ENCODE assay signal across 9 cellular contexts in the genomic region with DNA sequence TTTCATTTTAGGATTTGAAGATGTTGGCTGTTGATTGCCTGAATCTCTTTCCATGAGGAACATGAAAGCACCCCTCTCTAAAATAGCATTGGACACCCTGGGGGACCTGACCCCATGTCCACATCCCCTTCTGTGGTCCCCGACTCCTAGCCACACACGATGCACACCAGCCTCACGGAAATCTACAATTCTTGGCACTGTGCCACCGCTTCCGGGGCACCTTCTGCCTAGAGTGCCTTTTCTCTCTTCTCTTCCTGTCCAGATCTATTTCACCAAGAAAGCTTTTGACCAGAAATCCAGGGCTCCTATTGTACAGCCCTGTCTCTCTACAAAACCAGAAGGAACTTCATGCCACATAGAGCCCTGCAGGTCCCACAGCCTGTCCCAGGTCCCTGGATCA. TPM values are rescaled to one million over a fixed set of nuclear protein-coding genes. Genes with fewer than 3 reads are reported as not detected.
DNase-seq lines count a peak whose midpoint lies in the region; TF ChIP-seq lines count a peak whose summit lies in the region.
"Had no signal": no experiment of that assay in that cellular context is flagged by ENCODE, and none has a peak within 500 bp of the region (broad histone marks: within the 10 kb centered on the region; RNA-seq: fewer than 3 reads in every experiment).

No MANE protein-coding gene starts in this region.

- H3K27me3 ChIP-seq in cardiac muscle cell: no peaks in the 10 kb centered on the region
- no peaks in the 10 kb centered on the region for H3K27me3 ChIP-seq in right atrium auricular region
- H3K27me3 ChIP-seq: esophagus squamous epithelium had no signal

- TF ChIP-seq CTCF in cardiac muscle cell (IDR thresholded peaks at IDR 0.05; ENCODE audit: low read depth, low read length) (no peak), right atrium auricular region (IDR thresholded peaks at IDR 0.05) (no peak)

- H3K4me3 ChIP-seq in cardiac muscle cell (no peak overlapping the region), right atrium auricular region (no peak overlapping the region)
- H3K4me3 ChIP-seq: esophagus squamous epithelium had no signal

- H3K27ac ChIP-seq in cardiac muscle cell (no peak overlapping the region), right atrium auricular region (no peak overlapping the region)
- H3K27ac ChIP-seq: esophagus squamous epithelium had no signal

- peak; percentile 9 to 25 for DNase-seq in cardiac muscle cell (ENCODE audit: low read depth in 1 of 2, low spot score in 1 of 2)
- DNase-seq in right atrium auricular region (ENCODE audit: low spot score): no peak
- peak; percentile 57 for DNase-seq in NCI-H2171 treated with DMSO at 0.1 percent for 48 hours (lab: John Stamatoyannopoulos, UW)
- DNase-seq in activated gamma-delta T cell treated with anti-CD3 and anti-CD28 coated beads, Interleukin-2, amount 50 U/mL, for 16 hours (ENCODE audit: low read depth): peak; percentile 23
- DNase-seq in superior temporal gyrus (ENCODE audit: extremely low spot score): peak; percentile 21
- DNase-seq in glomerular visceral epithelial cell (ENCODE audit: extremely low spot score): no peak
- no peak for DNase-seq in dedifferentiated amniotic fluid mesenchymal stem cell (ENCODE audit: extremely low spot score)
- DNase-seq: esophagus squamous epithelium, NCI-H510A treated with DMSO at 0.1 percent for 48 hours had no signal

- H3K9me3 ChIP-seq in cardiac muscle cell (ENCODE audit: low read depth) (no peaks in the 10 kb centered on the region), right atrium auricular region (no peaks in the 10 kb centered on the region)
- H3K9me3 ChIP-seq: esophagus squamous epithelium had no signal

- H3K4me1 ChIP-seq in cardiac muscle cell (ENCODE audit: low read depth) (peaks cover 9% of the 10 kb centered on the region), right atrium auricular region (no peaks in the 10 kb centered on the region)

- H3K36me3 ChIP-seq in cardiac muscle cell (peaks cover 5% of the 10 kb centered on the region), right atrium auricular region (no peaks in the 10 kb centered on the region)

RNA-seq across cellular contexts. Expression of gene MYSM1, which starts 50.3 kb away (rescaled TPM):
- total RNA-seq in cardiac muscle cell: 8.1 and 21.7 TPM in 2 replicates
- polyA plus RNA-seq in cardiac muscle cell: 8.0 and 22.5 TPM in 2 replicates
- 10 to 100 TPM in 1 of 2 donors, 1 to 10 TPM in 1; 7.7 to 16.5 TPM for total RNA-seq in right atrium auricular region

Comparison
In these comparisons a context has a peak if more than half of its experiments do, and no peak if none do; other contexts are left out.
1. DNase-seq: peak in cardiac muscle cell (2 of 2), NCI-H2171 treated with DMSO at 0.1 percent for 48 hours (single experiment), activated gamma-delta T cell treated with anti-CD3 and anti-CD28 coated beads, Interleukin-2, amount 50 U/mL, for 16 hours (single experiment) and superior temporal gyrus (single experiment); none in right atrium auricular region (single experiment), glomerular visceral epithelial cell (single experiment) and dedifferentiated amniotic fluid mesenchymal stem cell (single experiment).